ENCODE assay signal across 17 cellular contexts in the genomic region with DNA sequence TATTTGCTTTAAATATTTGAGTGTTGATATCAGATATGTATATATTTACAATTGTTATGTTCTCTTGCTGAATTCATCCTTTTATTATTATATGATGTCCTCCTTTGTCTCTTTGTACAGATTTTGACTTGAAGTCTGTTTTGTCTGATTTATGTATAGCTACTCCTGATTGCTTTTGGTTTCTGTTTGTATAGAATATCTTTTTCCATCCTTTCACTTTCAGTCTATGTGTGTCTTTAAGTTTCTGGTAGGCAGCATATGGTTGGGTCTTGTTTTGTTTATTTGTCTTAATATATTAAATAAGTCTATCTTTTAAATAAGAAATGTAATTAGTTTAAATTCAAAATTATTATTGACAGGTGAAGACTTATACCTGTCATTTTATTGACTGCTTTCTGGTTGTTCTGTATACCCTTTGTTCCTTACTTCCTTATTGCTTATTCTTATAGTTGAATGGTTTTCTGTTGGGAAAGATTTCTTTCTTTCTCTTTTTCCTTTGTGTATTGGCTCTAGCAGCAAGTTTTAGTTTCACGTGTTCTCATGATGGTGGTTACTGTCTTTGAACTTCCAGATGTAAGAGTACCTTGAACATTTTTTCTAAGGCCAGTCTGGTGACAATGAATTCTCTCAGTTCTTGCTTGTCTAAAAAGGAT. TPM values are rescaled to one million over a fixed set of nuclear protein-coding genes. Genes with fewer than 3 reads are reported as not detected.
DNase-seq lines count a peak whose midpoint lies in the region; ATAC-seq lines count a peak whose summit lies in the region.
"Had no signal": no experiment of that assay in that cellular context is flagged by ENCODE, and none has a peak within 500 bp of the region (broad histone marks: within the 10 kb centered on the region; RNA-seq: fewer than 3 reads in every experiment).

No MANE protein-coding gene starts in this region.

- DNase-seq in CD4-positive, CD25-positive, alpha-beta regulatory T cell, result peak in 2 of 3 donors; percentile 9 to 50
- DNase-seq in activated naive CD8-positive, alpha-beta T cell treated with anti-CD3 and anti-CD28 coated beads, Interleukin-2, amount 10 ng/mL, durations not matched to agents 7 days and 5 days, result no peak
- no peak for DNase-seq in Right ventricle myocardium inferior (ENCODE audit: missing footprints)
- DNase-seq in GM03348 (ENCODE audit: low spot score), result no peak
- no peak for DNase-seq in SK-N-DZ (ENCODE audit: low spot score)
- DNase-seq in 8988T, result no peak
- DNase-seq: mesendoderm; NCI-H2029 treated with DMSO at 0.1 percent for 48 hours; right lobe of liver; stimulated activated CD4-positive, alpha-beta T cell treated with anti-CD3 and anti-CD28 coated beads, Interleukin-4, amount 100 ng/mL, for 4 hours; trophoblast cell had no signal

- H3K36me3 ChIP-seq in CD4-positive, CD25-positive, alpha-beta regulatory T cell (ENCODE audit: control insufficient read depth, insufficient read depth, low read length), result peaks cover 6% of the 10 kb centered on the region
- H3K36me3 ChIP-seq: right lobe of liver had no signal

- no peak for ATAC-seq in CD4-positive, CD25-positive, alpha-beta regulatory T cell (ENCODE audit: low read depth in 2 of 2)
- ATAC-seq in GM18861 (IDR thresholded peaks at IDR 0.05; ENCODE audit: unreplicated experiment), result peak; percentile 57
- peak; percentile 64 for ATAC-seq in HG03432 (IDR thresholded peaks at IDR 0.05; ENCODE audit: unreplicated experiment)
- ATAC-seq in activated naive CD8-positive, alpha-beta T cell treated with anti-CD3 and anti-CD28 coated beads, Interleukin-2, amount 10 ng/mL, durations not matched to agents 7 days and 5 days (ENCODE audit: low read depth), result peak; percentile 72
- ATAC-seq in Right ventricle myocardium inferior, result no peak
- ATAC-seq: esophagus mucosa, Panc1, right lobe of liver had no signal

- H3K27me3 Mint-ChIP-seq in CD4-positive, CD25-positive, alpha-beta regulatory T cell, result no peaks in the 10 kb centered on the region
- H3K27me3 Mint-ChIP-seq in activated naive CD8-positive, alpha-beta T cell treated with anti-CD3 and anti-CD28 coated beads, Interleukin-2, amount 10 ng/mL, durations not matched to agents 7 days and 5 days, result no peaks in the 10 kb centered on the region
- H3K27me3 Mint-ChIP-seq: dendritic cell treated with granulocyte-macrophage colony-stimulating factor and Interleukin-4, amounts not matched to agents 40 ng/mL and 50 ng/mL, for 4 days had no signal

- H3K36me3 Mint-ChIP-seq in CD4-positive, CD25-positive, alpha-beta regulatory T cell, result peaks cover 26% of the 10 kb centered on the region
- H3K36me3 Mint-ChIP-seq in activated naive CD8-positive, alpha-beta T cell treated with anti-CD3 and anti-CD28 coated beads, Interleukin-2, amount 10 ng/mL, durations not matched to agents 7 days and 5 days, result peaks cover 22% of the 10 kb centered on the region

- no peak overlapping the region for H3K27ac ChIP-seq in CD4-positive, CD25-positive, alpha-beta regulatory T cell (ENCODE audit: insufficient read depth, low read length, poor library complexity, severe bottlenecking)
- H3K27ac ChIP-seq: neutrophil, right lobe of liver had no signal

- peak overlapping the region; percentile 49 for H3K4me3 ChIP-seq in CD4-positive, CD25-positive, alpha-beta regulatory T cell (ENCODE audit: low read depth, low read length)
- H3K4me3 ChIP-seq: right lobe of liver had no signal

- H3K27ac Mint-ChIP-seq in CD4-positive, CD25-positive, alpha-beta regulatory T cell, result no peak overlapping the region
- H3K27ac Mint-ChIP-seq in activated naive CD8-positive, alpha-beta T cell treated with anti-CD3 and anti-CD28 coated beads, Interleukin-2, amount 10 ng/mL, durations not matched to agents 7 days and 5 days, result peak overlapping the region; percentile 82
- H3K27ac Mint-ChIP-seq: dendritic cell treated with granulocyte-macrophage colony-stimulating factor and Interleukin-4, amounts not matched to agents 40 ng/mL and 50 ng/mL, for 4 days had no signal

- peak overlapping the region in 1 of 4 donors; percentile 33 for H3K4me3 Mint-ChIP-seq in CD4-positive, CD25-positive, alpha-beta regulatory T cell
- H3K4me3 Mint-ChIP-seq in activated naive CD8-positive, alpha-beta T cell treated with anti-CD3 and anti-CD28 coated beads, Interleukin-2, amount 10 ng/mL, durations not matched to agents 7 days and 5 days, result peak overlapping the region; percentile 66
- H3K4me3 Mint-ChIP-seq: dendritic cell treated with granulocyte-macrophage colony-stimulating factor and Interleukin-4, amounts not matched to agents 40 ng/mL and 50 ng/mL, for 4 days had no signal

- no peaks in the 10 kb centered on the region for H3K4me1 ChIP-seq in CD4-positive, CD25-positive, alpha-beta regulatory T cell (ENCODE audit: control insufficient read depth, insufficient read depth, low read length, poor library complexity, severe bottlenecking)
- H3K4me1 ChIP-seq: right lobe of liver had no signal

- H3K4me1 Mint-ChIP-seq in CD4-positive, CD25-positive, alpha-beta regulatory T cell, result peaks cover 10 to 26% (median 22%) of the 10 kb centered on the region in 4 donors
- H3K4me1 Mint-ChIP-seq in activated naive CD8-positive, alpha-beta T cell treated with anti-CD3 and anti-CD28 coated beads, Interleukin-2, amount 10 ng/mL, durations not matched to agents 7 days and 5 days, result peaks cover 10% of the 10 kb centered on the region

- intact Hi-C loops in Right ventricle myocardium inferior (cut with DNase I), result no loop called here

- H3K9me3 ChIP-seq in CD4-positive, CD25-positive, alpha-beta regulatory T cell (ENCODE audit: control insufficient read depth in 2 of 2, low read length in 2 of 2), result peaks cover 6 to 9% of the 10 kb centered on the region in 2 experiments
- H3K9me3 ChIP-seq: neutrophil, right lobe of liver had no signal

- H3K9me3 Mint-ChIP-seq in CD4-positive, CD25-positive, alpha-beta regulatory T cell, result peaks cover 0 to 13% (median 5%) of the 10 kb centered on the region in 7 donors
- peaks cover 7% of the 10 kb centered on the region for H3K9me3 Mint-ChIP-seq in activated naive CD8-positive, alpha-beta T cell treated with anti-CD3 and anti-CD28 coated beads, Interleukin-2, amount 10 ng/mL, durations not matched to agents 7 days and 5 days

- POLR2A ChIA-PET in activated naive CD8-positive, alpha-beta T cell treated with anti-CD3 and anti-CD28 coated beads, Interleukin-2, amount 10 ng/mL, durations not matched to agents 7 days and 5 days (lab: Charles Lee), result no interaction called here

- no peaks in the 10 kb centered on the region for H3K27me3 ChIP-seq in CD4-positive, CD25-positive, alpha-beta regulatory T cell (ENCODE audit: control insufficient read depth, insufficient read depth, low read length)
- H3K27me3 ChIP-seq: neutrophil, right lobe of liver had no signal

RNA-seq across cellular contexts. Expression of a gene that starts 31.1 kb away (rescaled TPM):
- total RNA-seq in CD4-positive, CD25-positive, alpha-beta regulatory T cell, result 7.5 TPM
- 10 to 100 TPM; 12.2 to 18.2 (median 16.2) TPM for polyA plus RNA-seq in CD4-positive, CD25-positive, alpha-beta regulatory T cell
- 10 to 100 TPM; 16.4 to 18.5 TPM for total RNA-seq in activated naive CD8-positive, alpha-beta T cell treated with anti-CD3 and anti-CD28 coated beads, Interleukin-2, amount 10 ng/mL, durations not matched to agents 7 days and 5 days
- 20.2 TPM for total RNA-seq in Right ventricle myocardium inferior
- polyA plus RNA-seq in SK-N-DZ (2014; cell fraction: cytosol; rRNA removed), result 21.3 and 22.6 TPM in 2 replicates
- 19.3 and 22.1 TPM in 2 replicates for polyA plus RNA-seq in SK-N-DZ (2014; cell fraction: nucleus; rRNA removed)

Comparison
In these comparisons a context has a peak if more than half of its experiments do, and no peak if none do; other contexts are left out.
1. ATAC-seq: peak in GM18861 (single experiment), HG03432 (single experiment) and activated naive CD8-positive, alpha-beta T cell treated with anti-CD3 and anti-CD28 coated beads, Interleukin-2, amount 10 ng/mL, durations not matched to agents 7 days and 5 days (single experiment); none in CD4-positive, CD25-positive, alpha-beta regulatory T cell (0 of 2) and Right ventricle myocardium inferior (single experiment).
2. DNase-seq: peak in CD4-positive, CD25-positive, alpha-beta regulatory T cell (2 of 3); none in activated naive CD8-positive, alpha-beta T cell treated with anti-CD3 and anti-CD28 coated beads, Interleukin-2, amount 10 ng/mL, durations not matched to agents 7 days and 5 days (single experiment), Right ventricle myocardium inferior (single experiment), GM03348 (single experiment), SK-N-DZ (single experiment) and 8988T (single experiment).